Comparison of ENCODE assay signal across 28 cellular contexts in genomic region chr1:4002061-4002521, GRCh38.
DNase-seq lines count a peak whose midpoint lies in the region; TF ChIP-seq lines count a peak whose summit lies in the region.
"Had no signal": no experiment of that assay in that cellular context is flagged by ENCODE, and none has a peak within 500 bp of the region (broad histone marks: within the 10 kb centered on the region; RNA-seq: fewer than 3 reads in every experiment).

No MANE protein-coding gene starts in this region.

- no peak overlapping the region for H3K4me3 ChIP-seq in BLaER1 treated with 17β-estradiol and CSF1 and Interleukin-3, amounts not matched to agents 10 nM and 100 nM
- H3K4me3 ChIP-seq in H7 (ENCODE audit: insufficient read depth, low read depth, low read length) (no peak overlapping the region), spleen (no peak overlapping the region)
- H3K4me3 ChIP-seq: GM12878, GM23338, PC-9, SJSA1 had no signal

- WGBS in spleen, 5 donors, result 72 to 79% (median 78%) methylated on average over 8 to 13 of the region's 13 CpGs

- no peak overlapping the region for H3K27ac ChIP-seq in BLaER1 treated with 17β-estradiol and CSF1 and Interleukin-3, amounts not matched to agents 10 nM and 100 nM
- no peak overlapping the region for H3K27ac ChIP-seq in spleen
- H3K27ac ChIP-seq: C4-2B, HL-60, KMS-11, PC-9, SJSA1 had no signal

- DNase-seq in H7 (peak; percentile 47), mesenteric fat pad (ENCODE audit: low spot score) (peak; percentile 77), spleen (peak; percentile 49), DMS153 treated with DMSO at 0.1 percent for 48 hours (lab: John Stamatoyannopoulos, UW; ENCODE audit: unreplicated experiment) (no peak), superior temporal gyrus (ENCODE audit: extremely low spot score) (no peak)
- DNase-seq in central memory CD4-positive, alpha-beta T cell, result no peak
- DNase-seq: Caco-2; CD8-positive, alpha-beta T cell; DMS79; EL; GDM1; MM.1S; NCI-H1048; NCI-H1417 treated with DMSO at 0.1 percent for 48 hours; NCI-H1694 treated with DMSO at 0.1 percent for 48 hours; NCI-H2081; NCI-H2227 treated with DMSO at 0.1 percent for 48 hours; NCI-H526 treated with DMSO at 0.1 percent for 48 hours; PC-9; Right ventricle myocardium superior; RPMI8226 had no signal

- H3K9ac ChIP-seq in BLaER1 treated with 17β-estradiol and CSF1 and Interleukin-3, amounts not matched to agents 10 nM and 100 nM, result no peak overlapping the region
- H3K9ac ChIP-seq: KMS-11 had no signal

- peak overlapping the region in 9 of 11 experiments; percentile 9 to 86 (median 44); a peak in 14 of 22 replicates for H3K4me2 ChIP-seq in BLaER1 treated with 17β-estradiol and CSF1 and Interleukin-3, amounts not matched to agents 10 nM and 100 nM
- H3K4me2 ChIP-seq: GM23338, KMS-11, PC-9 had no signal

- H3K4me1 ChIP-seq in BLaER1 treated with 17β-estradiol and CSF1 and Interleukin-3, amounts not matched to agents 10 nM and 100 nM, result peaks cover 7 to 52% (median 46%) of the 10 kb centered on the region in 10 experiments
- H3K4me1 ChIP-seq in spleen, result no peaks in the 10 kb centered on the region
- H3K4me1 ChIP-seq: Caco-2, SJSA1 had no signal

- peaks cover 4 to 33% (median 20%) of the 10 kb centered on the region in 11 experiments; a peak in 18 of 22 replicates for H3K27me3 ChIP-seq in BLaER1 treated with 17β-estradiol and CSF1 and Interleukin-3, amounts not matched to agents 10 nM and 100 nM
- H3K27me3 ChIP-seq in H7 (ENCODE audit: control insufficient read depth, insufficient read depth, low read length), result no peaks in the 10 kb centered on the region
- peaks cover 0 to 64% (median 18%) of the 10 kb centered on the region in 7 donors for H3K27me3 ChIP-seq in spleen (replicated peaks in 1 of 7)
- H3K27me3 ChIP-seq: SJSA1 had no signal

- H3K36me3 ChIP-seq in BLaER1 treated with 17β-estradiol and CSF1 and Interleukin-3, amounts not matched to agents 10 nM and 100 nM, result no peaks in the 10 kb centered on the region
- no peaks in the 10 kb centered on the region for H3K36me3 ChIP-seq in H7 (replicated peaks; ENCODE audit: control insufficient read depth, insufficient read depth, low read length)
- H3K36me3 ChIP-seq in spleen, result no peaks in the 10 kb centered on the region
- H3K36me3 ChIP-seq: SJSA1 had no signal

- peaks cover 0 to 17% (median 0%) of the 10 kb centered on the region in 11 experiments; a peak in 4 of 22 replicates for H4K20me1 ChIP-seq in BLaER1 treated with 17β-estradiol and CSF1 and Interleukin-3, amounts not matched to agents 10 nM and 100 nM

- TF ChIP-seq CTCF in spleen (IDR thresholded peaks at IDR 0.05 in 8 of 11, conservative IDR thresholded peaks at IDR 0.05 in 3 of 11), result no peak

- TF ChIP-seq POLR2A in spleen (IDR thresholded peaks at IDR 0.05), result no peak

- intact Hi-C loops in spleen (cut with DNase I; ENCODE audit: low total_unique reads), result no loop called here

- H3K9me3 ChIP-seq in BLaER1 treated with 17β-estradiol and CSF1 and Interleukin-3, amounts not matched to agents 10 nM and 100 nM (replicated peaks in 1 of 11), result peaks cover 0 to 24% (median 10%) of the 10 kb centered on the region in 11 experiments; a peak in 15 of 22 replicates
- peaks cover 2 to 12% (median 11%) of the 10 kb centered on the region in 8 donors for H3K9me3 ChIP-seq in spleen
- H3K9me3 ChIP-seq: Caco-2 had no signal

Comparison
In these comparisons a context has a peak if more than half of its experiments do, and no peak if none do; other contexts are left out.
1. DNase-seq: peak in H7 (single experiment), mesenteric fat pad (single experiment) and spleen (single experiment); none in DMS153 treated with DMSO at 0.1 percent for 48 hours (single experiment), central memory CD4-positive, alpha-beta T cell (single experiment) and superior temporal gyrus (single experiment).